ENCODE assay signal across 8 cellular contexts in the genomic region with DNA sequence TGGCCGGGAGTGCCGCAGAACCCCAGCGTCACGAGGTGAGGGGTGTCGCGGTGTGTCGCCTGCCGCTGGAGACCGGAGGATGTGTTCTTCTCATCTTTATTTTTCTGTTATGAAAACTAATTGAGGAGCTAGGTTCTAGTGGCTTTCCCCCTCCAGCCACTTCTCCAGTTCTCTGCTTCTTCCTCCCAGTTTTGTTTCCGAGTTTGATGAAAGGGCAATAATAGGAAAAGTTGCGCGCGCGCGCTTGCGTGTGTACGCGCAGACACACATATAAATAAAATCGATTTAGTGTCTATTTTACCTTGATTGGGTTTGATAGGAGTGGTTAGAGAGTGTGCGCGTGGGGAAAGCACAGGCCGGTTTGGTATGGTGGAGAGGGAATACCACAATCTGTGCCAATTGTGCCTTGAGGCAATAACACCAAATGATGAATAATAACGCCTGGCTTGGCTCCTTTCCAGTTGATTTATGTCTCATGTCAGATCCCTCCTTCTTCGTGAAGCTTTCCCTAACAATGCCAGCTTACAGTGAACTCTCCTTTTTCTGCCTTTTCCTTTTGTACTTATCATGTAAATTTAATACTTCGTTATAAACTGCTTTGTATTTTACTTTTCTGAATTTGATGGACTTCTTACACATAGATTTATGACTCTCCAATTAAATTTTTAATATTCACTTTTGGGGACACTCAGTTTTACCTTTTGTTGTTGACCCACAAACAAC. TPM values are rescaled to one million over a fixed set of nuclear protein-coding genes. Genes with fewer than 3 reads are reported as not detected.
DNase-seq lines count a peak whose midpoint lies in the region; ATAC-seq and TF ChIP-seq lines count a peak whose summit lies in the region.

No MANE protein-coding gene starts in this region.

- no peak for TF ChIP-seq POLR2A in testis (IDR thresholded peaks at IDR 0.05)

- H3K4me3 ChIP-seq in mononuclear cell (ENCODE audit: low read length) (peak overlapping the region; percentile 86), testis (peak overlapping the region; percentile 95 to 98)

- DNase-seq in NCI-H510A treated with DMSO at 0.1 percent for 48 hours (lab: John Stamatoyannopoulos, UW) (peak; percentile 34), NCI-H510A (lab: John Stamatoyannopoulos, UW) (no peak), NCI-H1694 treated with DMSO at 0.1 percent for 48 hours (lab: John Stamatoyannopoulos, UW) (peak; percentile 74), testis (peak; percentile 71)
- DNase-seq in activated CD4-positive, alpha-beta T cell treated with anti-CD3 and anti-CD28 coated beads for 36 hours, result peak; percentile 58
- DNase-seq in effector CD4-positive, alpha-beta T cell, result peak; percentile 36

- POLR2A ChIA-PET in activated CD4-positive, alpha-beta T cell treated with anti-CD3 and anti-CD28 coated beads for 36 hours (lab: Charles Lee), result interaction anchor here (2.6 kb wide), 1 partner anchor 121 kb away, joined by 11 read pairs; a partner anchor contains a TSS

- H3K27ac Mint-ChIP-seq in activated CD4-positive, alpha-beta T cell treated with anti-CD3 and anti-CD28 coated beads for 36 hours, result peak overlapping the region; percentile 77

- H3K27me3 Mint-ChIP-seq in activated CD4-positive, alpha-beta T cell treated with anti-CD3 and anti-CD28 coated beads for 36 hours, result no peaks in the 10 kb centered on the region

- H3K27me3 ChIP-seq in mononuclear cell (ENCODE audit: insufficient read depth, low read length) (no peaks in the 10 kb centered on the region), testis (no peaks in the 10 kb centered on the region)

- H3K9me3 Mint-ChIP-seq in activated CD4-positive, alpha-beta T cell treated with anti-CD3 and anti-CD28 coated beads for 36 hours (ENCODE audit: low read depth), result no peaks in the 10 kb centered on the region

- H3K4me3 Mint-ChIP-seq in activated CD4-positive, alpha-beta T cell treated with anti-CD3 and anti-CD28 coated beads for 36 hours, result peak overlapping the region; percentile 77

- H3K36me3 Mint-ChIP-seq in activated CD4-positive, alpha-beta T cell treated with anti-CD3 and anti-CD28 coated beads for 36 hours (ENCODE audit: low read depth), result peaks cover 34% of the 10 kb centered on the region

- no peaks in the 10 kb centered on the region for H3K36me3 ChIP-seq in testis (ENCODE audit: low read depth, missing control alignments)

- CTCF ChIA-PET in activated CD4-positive, alpha-beta T cell treated with anti-CD3 and anti-CD28 coated beads for 36 hours (lab: Charles Lee), result interaction anchor here (0.6 to 2.2 kb wide), 8 partner anchors 10 to 478 kb away, joined by 3 to 6 read pairs (median 3); no protein-coding TSS in a partner anchor

- peak overlapping the region; percentile 93 to 96 for H3K27ac ChIP-seq in testis

- H3K4me1 Mint-ChIP-seq in activated CD4-positive, alpha-beta T cell treated with anti-CD3 and anti-CD28 coated beads for 36 hours, result peaks cover 42% of the 10 kb centered on the region

- no peak for TF ChIP-seq CTCF in testis (IDR thresholded peaks at IDR 0.05)

- ATAC-seq in activated CD4-positive, alpha-beta T cell treated with anti-CD3 and anti-CD28 coated beads for 36 hours, result no peak
- no peak for ATAC-seq in GM19397 (IDR thresholded peaks at IDR 0.05; ENCODE audit: unreplicated experiment)

- H3K9me3 ChIP-seq in mononuclear cell (ENCODE audit: low read depth, low read length), result no peaks in the 10 kb centered on the region
- H3K9me3 ChIP-seq in testis, result no peaks in the 10 kb centered on the region

- WGBS in testis, 2 donors, result 1 to 2% methylated on average over 25 of the region's 25 CpGs

- intact Hi-C loops in activated CD4-positive, alpha-beta T cell treated with anti-CD3 and anti-CD28 coated beads for 36 hours (cut with DNase I, micrococcal nuclease), result loop anchor here (2.0 to 10.0 kb wide), 9 partner anchors 74 to 521 kb away; a partner anchor contains a TSS
- intact Hi-C loops in testis (cut with DNase I; ENCODE audit: low total_unique reads), result loop anchor here (5.0 to 10.0 kb wide), 3 partner anchors 121 to 459 kb away; a partner anchor contains a TSS

- peaks cover 53% of the 10 kb centered on the region for H3K4me1 ChIP-seq in mononuclear cell (ENCODE audit: insufficient read depth, low read length)
- H3K4me1 ChIP-seq in testis, result peaks cover 16% of the 10 kb centered on the region

RNA-seq across cellular contexts. Expression of a gene that starts 1.5 kb away (rescaled TPM):
- total RNA-seq in activated CD4-positive, alpha-beta T cell treated with anti-CD3 and anti-CD28 coated beads for 36 hours, result 10 to 100 TPM; 18.5 to 23.5 TPM
- total RNA-seq in mononuclear cell (213 TPM), testis (10 to 100 TPM; 67.2 to 70.7 TPM)
- 115 TPM for polyA plus RNA-seq in testis (ENCODE audit: insufficient read depth, low read depth, low replicate concordance)
